In genomic region chr1:224185208-224185607, GRCh38 we compare ENCODE assay signal across 11 cellular contexts. TPM values are rescaled to one million over a fixed set of nuclear protein-coding genes. Genes with fewer than 3 reads are reported as not detected.
A peak's percentile ranks its signal among the peaks of the same experiment; 100 is the strongest.
DNase-seq lines count a peak whose midpoint lies in the region; TF ChIP-seq lines count a peak whose summit lies in the region.
"Had no signal": no experiment of that assay in that cellular context is flagged by ENCODE, and none has a peak within 500 bp of the region (broad histone marks: within the 10 kb centered on the region; RNA-seq: fewer than 3 reads in every experiment).

No MANE protein-coding gene starts in this region.

- no peaks in the 10 kb centered on the region for H3K36me3 ChIP-seq in KMS-11 (ENCODE audit: insufficient read depth)

- DNase-seq in T-helper 2 cell treated with Interferon-gamma antibody and Interleukin-4, amounts not matched to agents 5 μg/mL and 100 μg/mL, for 36 hours (ENCODE audit: low spot score): no peak
- DNase-seq in T-helper 2 cell (no peak), osteocyte (ENCODE audit: extremely low spot score, unreplicated experiment) (no peak), HuH-7 (ENCODE audit: low spot score) (no peak), pons (ENCODE audit: low spot score) (no peak), NOMO-1 treated with DMSO at 0.1 percent for 48 hours (lab: John Stamatoyannopoulos, UW; ENCODE audit: unreplicated experiment) (no peak)
- DNase-seq: ACHN, NCI-H187 treated with DMSO at 0.1 percent for 48 hours, SIG-M5 had no signal

- peaks cover 50% of the 10 kb centered on the region for H3K36me3 Mint-ChIP-seq in T-helper 2 cell treated with Interferon-gamma antibody and Interleukin-4, amounts not matched to agents 5 μg/mL and 100 μg/mL, for 36 hours (ENCODE audit: low read depth)
- H3K36me3 Mint-ChIP-seq in brain (peaks cover 57% of the 10 kb centered on the region), osteocyte (ENCODE audit: unreplicated experiment) (peaks cover 13% of the 10 kb centered on the region)

- peak overlapping the region; percentile 58; the same call in 1 of the 2 replicates for H3K4me2 ChIP-seq in KMS-11

- peaks cover 4% of the 10 kb centered on the region for H3K27me3 Mint-ChIP-seq in T-helper 2 cell treated with Interferon-gamma antibody and Interleukin-4, amounts not matched to agents 5 μg/mL and 100 μg/mL, for 36 hours (ENCODE audit: low read depth)
- H3K27me3 Mint-ChIP-seq in brain (peaks cover 8% of the 10 kb centered on the region), osteocyte (ENCODE audit: unreplicated experiment) (no peaks in the 10 kb centered on the region)

- no peak overlapping the region for H2AFZ ChIP-seq in KMS-11 (ENCODE audit: low read depth)

- H3K4me1 ChIP-seq in KMS-11 (ENCODE audit: low read depth, poor library complexity, severe bottlenecking): peaks cover 29% of the 10 kb centered on the region

- H3K9ac ChIP-seq in KMS-11: no peak overlapping the region

- peaks cover 12% of the 10 kb centered on the region; the same call in 1 of the 2 replicates for H4K20me1 ChIP-seq in KMS-11 (ENCODE audit: insufficient read depth)

- peak overlapping the region; percentile 84 for H3K27ac Mint-ChIP-seq in T-helper 2 cell treated with Interferon-gamma antibody and Interleukin-4, amounts not matched to agents 5 μg/mL and 100 μg/mL, for 36 hours
- H3K27ac Mint-ChIP-seq in brain: peak overlapping the region in 4 of 5 experiments; percentile 89 to 98 (median 96)
- peak overlapping the region; percentile 87 for H3K27ac Mint-ChIP-seq in osteocyte (ENCODE audit: unreplicated experiment)

- TF ChIP-seq CTCF in KMS-11 (conservative IDR thresholded peaks at IDR 0.05; ENCODE audit: low read depth, low read length): no peak
- TF ChIP-seq CTCF in brain (conservative IDR thresholded peaks at IDR 0.05): no peak
- no peak for TF ChIP-seq CTCF in osteocyte (IDR thresholded peaks at IDR 0.05)

- H3K27ac ChIP-seq in KMS-11: no peak overlapping the region

- peaks cover 67% of the 10 kb centered on the region for H3K79me2 ChIP-seq in KMS-11 (ENCODE audit: insufficient read depth, low read depth)

- no peaks in the 10 kb centered on the region for H3K9me3 Mint-ChIP-seq in T-helper 2 cell treated with Interferon-gamma antibody and Interleukin-4, amounts not matched to agents 5 μg/mL and 100 μg/mL, for 36 hours
- H3K9me3 Mint-ChIP-seq in brain (peaks cover 5 to 19% (median 13%) of the 10 kb centered on the region in 5 experiments), osteocyte (ENCODE audit: unreplicated experiment) (no peaks in the 10 kb centered on the region)

- no peaks in the 10 kb centered on the region for H3K27me3 ChIP-seq in KMS-11 (ENCODE audit: insufficient read depth, low read depth)

- peak overlapping the region; percentile 94 for H3K4me3 Mint-ChIP-seq in T-helper 2 cell treated with Interferon-gamma antibody and Interleukin-4, amounts not matched to agents 5 μg/mL and 100 μg/mL, for 36 hours
- H3K4me3 Mint-ChIP-seq in brain: peak overlapping the region; percentile 89 to 96 (median 94)
- peak overlapping the region; percentile 84 for H3K4me3 Mint-ChIP-seq in osteocyte (ENCODE audit: unreplicated experiment)

- no peak overlapping the region for H3K4me3 ChIP-seq in KMS-11 (IDR thresholded peaks at IDR 0.05; ENCODE audit: insufficient read depth, low read depth, low read length)

- peaks cover 52% of the 10 kb centered on the region for H3K4me1 Mint-ChIP-seq in T-helper 2 cell treated with Interferon-gamma antibody and Interleukin-4, amounts not matched to agents 5 μg/mL and 100 μg/mL, for 36 hours (ENCODE audit: low read depth)
- H3K4me1 Mint-ChIP-seq in brain: peaks cover 46% of the 10 kb centered on the region
- H3K4me1 Mint-ChIP-seq in osteocyte (ENCODE audit: unreplicated experiment): peaks cover 39% of the 10 kb centered on the region

RNA-seq across cellular contexts. Expression of gene DEGS1, which starts 2.2 kb away (rescaled TPM):
- 47.3 TPM for polyA plus RNA-seq in brain (ENCODE audit: insufficient read depth, low read depth, low replicate concordance)
- 110 and 117 TPM in 2 replicates for total RNA-seq in osteocyte
